Comparison of ENCODE assay signal across 8 cellular contexts in genomic region chr7:130010689-130011412, GRCh38. TPM values are rescaled to one million over a fixed set of nuclear protein-coding genes. Genes with fewer than 3 reads are reported as not detected.
DNase-seq lines count a peak whose midpoint lies in the region; ATAC-seq, FAIRE-seq and TF ChIP-seq lines count a peak whose summit lies in the region.

No MANE protein-coding gene starts in this region.

- TF ChIP-seq RAD21 in HCT116 (IDR thresholded peaks at IDR 0.05; ENCODE audit: low read depth): no peak

- no peaks in the 10 kb centered on the region for H3K9me3 Mint-ChIP-seq in activated naive CD4-positive, alpha-beta T cell treated with anti-CD3 and anti-CD28 coated beads, Interleukin-2, amount 50 U/mL, for 72 hours

- H3K4me1 ChIP-seq in HCT116 (ENCODE audit: control insufficient read depth in 1 of 2, insufficient read depth in 2 of 2, low read length in 2 of 2) (peaks cover 36 to 45% of the 10 kb centered on the region in 2 experiments), uterus (no peaks in the 10 kb centered on the region)

- H3K9me2 ChIP-seq in HCT116 (ENCODE audit: insufficient read depth): no peaks in the 10 kb centered on the region

- H3K36me3 ChIP-seq in HCT116 (ENCODE audit: control insufficient read depth in 1 of 2, insufficient read depth in 2 of 2, low read length in 2 of 2) (no peaks in the 10 kb centered on the region), uterus (no peaks in the 10 kb centered on the region)

- peak overlapping the region; percentile 19 for H2AFZ ChIP-seq in HCT116 (ENCODE audit: low read depth, low read length, poor library complexity, severe bottlenecking)

- DNase-seq in HCT116 (ENCODE audit: low read depth, low spot score): peak; percentile 87
- peak; percentile 78 for DNase-seq in NCI-H1092 (lab: John Stamatoyannopoulos, UW)
- peak; percentile 65 for DNase-seq in SKM-1 treated with dmso at 0.1 percent for 144 hours (lab: John Stamatoyannopoulos, UW; ENCODE audit: unreplicated experiment)
- DNase-seq in activated naive CD4-positive, alpha-beta T cell treated with anti-CD3 and anti-CD28 coated beads, Interleukin-2, amount 50 U/mL, for 72 hours (ENCODE audit: low spot score in 2 of 2): peak; percentile 80 to 93
- peak; percentile 86 for DNase-seq in cardiac septum (ENCODE audit: low spot score)
- DNase-seq in pulmonary artery endothelial cell (ENCODE audit: low read depth, low spot score): peak; percentile 67
- DNase-seq in uterus: peak; percentile 85 to 87

- TF ChIP-seq POLR2A in HCT116 (IDR thresholded peaks at IDR 0.05; ENCODE audit: borderline replicate concordance, extremely low read depth, insufficient read depth, insufficient read length) (no peak), uterus (IDR thresholded peaks at IDR 0.05) (no peak)

- no peaks in the 10 kb centered on the region for H4K20me1 ChIP-seq in HCT116 (ENCODE audit: insufficient read depth)

- peak; percentile 92 for FAIRE-seq in G401.6 (lab: Jason Lieb, UNC)

- RAD21 ChIA-PET in HCT116 (lab: Charles Lee; ENCODE audit: low non-redundant PET in 1 of 2, low total read pairs in 2 of 2, uncharacterized antibody in 2 of 2, unreplicated experiment in 2 of 2): interaction anchor here (0.6 to 1.2 kb wide), 7 partner anchors 24 to 793 kb away, joined by 3 to 8 read pairs (median 4); no protein-coding TSS in a partner anchor

- H3K4me2 ChIP-seq in HCT116 (ENCODE audit: low read length): peak overlapping the region; percentile 59

- H3K27me3 ChIP-seq in HCT116 (ENCODE audit: insufficient read depth, low read length) (no peaks in the 10 kb centered on the region), uterus (no peaks in the 10 kb centered on the region)

- no peaks in the 10 kb centered on the region for H3K79me2 ChIP-seq in HCT116 (ENCODE audit: insufficient read depth, low read length)

- ATAC-seq in HCT116: peak; percentile 26; the same call in 1 of the 2 replicates
- ATAC-seq in activated naive CD4-positive, alpha-beta T cell treated with anti-CD3 and anti-CD28 coated beads, Interleukin-2, amount 50 U/mL, for 72 hours: peak; percentile 60 to 86

- peak overlapping the region; percentile 70 to 81 for H3K27ac Mint-ChIP-seq in activated naive CD4-positive, alpha-beta T cell treated with anti-CD3 and anti-CD28 coated beads, Interleukin-2, amount 50 U/mL, for 72 hours

- intact Hi-C loops in HCT116 (cut with micrococcal nuclease) (loop anchor here (1.0 to 10.0 kb wide), 7 partner anchors 62 to 786 kb away; partner anchors contain the start of gene AHCYL2), cardiac septum (cut with DNase I) (loop anchor here (2.0 to 10.0 kb wide), 5 partner anchors 59 to 796 kb away; partner anchors contain the start of genes SMKR1 and UBE2H), uterus (cut with DNase I; ENCODE audit: low total_unique reads) (no loop called here)

- POLR2A ChIA-PET in HCT116 (lab: Charles Lee): interaction anchor here (0.6 to 1.8 kb wide), 4 partner anchors 20 to 180 kb away, joined by 3 to 9 read pairs (median 4); no protein-coding TSS in a partner anchor

- CTCF ChIA-PET in HCT116 (lab: Charles Lee): interaction anchor here (0.7 to 3.4 kb wide), 14 partner anchors 25 to 712 kb away, joined by 3 to 44 read pairs (median 3); partner anchors contain the start of gene STRIP2

- peak in 2 of 3 experiments; percentile 91 to 96; a peak in 4 of 6 replicates for TF ChIP-seq CTCF in HCT116 (IDR thresholded peaks at IDR 0.05 in 2 of 3, conservative IDR thresholded peaks at IDR 0.05 in 1 of 3; ENCODE audit: borderline replicate concordance in 1 of 3, insufficient read depth in 1 of 3, low read depth in 2 of 3, low read length in 2 of 3)
- peak; percentile 77 to 95 (median 87) for TF ChIP-seq CTCF in uterus (IDR thresholded peaks at IDR 0.05)

- no TSS peak for BruUV-seq in HCT116 (replicated peaks; lab: Mats Ljungman, UMichigan)

- H3K4me3 ChIP-seq in HCT116 (replicated peaks in 1 of 2; ENCODE audit: low read depth in 1 of 2, low read length in 2 of 2): peak overlapping the region in 1 of 2 experiments; percentile 1; a peak in 1 of 4 replicates
- H3K4me3 ChIP-seq in uterus: no peak overlapping the region

- H3K36me3 Mint-ChIP-seq in activated naive CD4-positive, alpha-beta T cell treated with anti-CD3 and anti-CD28 coated beads, Interleukin-2, amount 50 U/mL, for 72 hours: no peaks in the 10 kb centered on the region

- peak overlapping the region; percentile 72 for H3K9ac ChIP-seq in HCT116 (ENCODE audit: low read length)

- peak overlapping the region; percentile 89 for H3K27ac ChIP-seq in HCT116 (ENCODE audit: low read depth, low read length)
- peak overlapping the region in 1 of 2 donors; percentile 16 for H3K27ac ChIP-seq in uterus

- H3K9me3 ChIP-seq in HCT116 (ENCODE audit: control insufficient read depth in 1 of 2, insufficient read depth in 1 of 2, low read depth in 1 of 2, low read length in 2 of 2) (no peaks in the 10 kb centered on the region), uterus (no peaks in the 10 kb centered on the region)

TF ChIP-seq in HCT116, 20 proteins besides CTCF, POLR2A, EP300 and RAD21:
- TF ChIP-seq CEBPB (IDR thresholded peaks at IDR 0.05; ENCODE audit: low read depth) (no peak), SRF (IDR thresholded peaks at IDR 0.05; ENCODE audit: low read depth) (no peak), YY1 (IDR thresholded peaks at IDR 0.05; ENCODE audit: extremely low read depth, insufficient replicate concordance, low read depth, low read length) (no peak)

RNA-seq across cellular contexts. Expression of gene ZC3HC1, which starts 40.3 kb away (rescaled TPM):
- 23.0 TPM for total RNA-seq in HCT116 (2021; ENCODE audit: unreplicated experiment)
- 13.4 and 17.7 TPM in 2 replicates for polyA plus RNA-seq in HCT116 (2012)
- total RNA-seq in activated naive CD4-positive, alpha-beta T cell treated with anti-CD3 and anti-CD28 coated beads, Interleukin-2, amount 50 U/mL, for 72 hours: 10 to 100 TPM; 29.3 to 33.2 TPM
- total RNA-seq in cardiac septum: 17.6 TPM
- 18.9 and 25.2 TPM in 2 replicates for total RNA-seq in pulmonary artery endothelial cell
- 10 to 100 TPM; 12.6 to 60.7 (median 17.2) TPM for total RNA-seq in uterus

RNA-seq across cellular contexts. Expression of gene UBE2H, which starts 58.1 kb away (rescaled TPM):
- 117 TPM for total RNA-seq in HCT116 (2021; ENCODE audit: unreplicated experiment)
- polyA plus RNA-seq in HCT116 (2012): 52.7 and 54.2 TPM in 2 replicates
- total RNA-seq in activated naive CD4-positive, alpha-beta T cell treated with anti-CD3 and anti-CD28 coated beads, Interleukin-2, amount 50 U/mL, for 72 hours: 10 to 100 TPM; 30.0 to 35.5 TPM
- 228 TPM for total RNA-seq in cardiac septum
- total RNA-seq in pulmonary artery endothelial cell: 83.2 and 91.1 TPM in 2 replicates
- 10 to 100 TPM; 35.4 to 99.8 (median 53.1) TPM for total RNA-seq in uterus

RNA-seq across cellular contexts. Expression of gene KLHDC10, which starts 59.5 kb away (rescaled TPM):
- total RNA-seq in HCT116 (2021; ENCODE audit: unreplicated experiment) (25.8 TPM), cardiac septum (22.5 TPM), pulmonary artery endothelial cell (29.3 and 39.9 TPM in 2 replicates), uterus (10 to 100 TPM in 3 of 4 donors, 1 to 10 TPM in 1; 8.8 to 58.5 (median 26.5) TPM)
- 16.6 and 18.4 TPM in 2 replicates for polyA plus RNA-seq in HCT116 (2012)
- total RNA-seq in activated naive CD4-positive, alpha-beta T cell treated with anti-CD3 and anti-CD28 coated beads, Interleukin-2, amount 50 U/mL, for 72 hours: 10 to 100 TPM; 11.5 to 14.9 TPM
